17 cellular contexts compared by ENCODE assay signal in the genomic region with DNA sequence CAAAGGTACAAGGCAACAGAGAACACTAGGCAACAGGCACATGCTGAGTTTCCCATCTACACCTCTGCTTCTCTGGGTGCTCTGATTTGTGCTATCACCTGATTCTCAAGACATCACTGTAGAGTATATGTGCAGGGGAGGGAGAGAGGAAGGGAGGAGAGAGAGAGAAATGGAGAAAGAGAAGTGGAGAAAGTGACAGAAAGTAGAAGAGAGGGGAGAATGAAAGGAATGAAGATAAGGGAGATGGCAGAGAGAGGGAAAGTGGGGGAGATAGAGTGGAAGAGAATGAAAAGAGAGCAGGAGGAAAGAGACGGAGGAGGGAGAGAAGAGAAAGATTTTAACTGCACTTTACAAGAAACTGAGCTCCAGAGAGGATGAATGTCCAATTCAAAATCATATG.
DNase-seq lines count a peak whose midpoint lies in the region; ATAC-seq, FAIRE-seq and TF ChIP-seq lines count a peak whose summit lies in the region.
"Had no signal": no experiment of that assay in that cellular context is flagged by ENCODE, and none has a peak within 500 bp of the region (broad histone marks: within the 10 kb centered on the region; RNA-seq: fewer than 3 reads in every experiment).

No MANE protein-coding gene starts in this region.

- no peak for TF ChIP-seq CTCF in A673 (conservative IDR thresholded peaks at IDR 0.05; ENCODE audit: low read depth, low read length)
- TF ChIP-seq CTCF in IMR-90 (conservative IDR thresholded peaks at IDR 0.05; ENCODE audit: low read depth, low read length) = no peak
- TF ChIP-seq CTCF in K562 (IDR thresholded peaks at IDR 0.05 in 2 of 3, conservative IDR thresholded peaks at IDR 0.05 in 1 of 3; ENCODE audit: insufficient read depth in 2 of 3, low read depth in 1 of 3, low read length in 3 of 3) = no peak
- TF ChIP-seq CTCF in type B pancreatic cell (conservative IDR thresholded peaks at IDR 0.05) = no peak

- H3K79me1 ChIP-seq in IMR-90 (ENCODE audit: low read depth in 1 of 2, low read length in 2 of 2) = no peaks in the 10 kb centered on the region

- no peak overlapping the region for H3K4me3 ChIP-seq in A673 (ENCODE audit: low read depth, low read length, poor library complexity, severe bottlenecking)
- H3K4me3 ChIP-seq in IMR-90 (ENCODE audit: insufficient read depth, low read depth, low read length) = no peak overlapping the region
- no peak overlapping the region for H3K4me3 ChIP-seq in K562
- H3K4me3 ChIP-seq: A549, GM23248 had no signal

- H2AK9ac ChIP-seq in IMR-90 (replicated peaks; ENCODE audit: low read depth, low read length, poor library complexity) = no peak overlapping the region

- POLR2A ChIA-PET in A673 (lab: Charles Lee; ENCODE audit: low non-redundant PET) (no interaction called here), IMR-90 (lab: Charles Lee; ENCODE audit: unreplicated experiment) (no interaction called here), K562 (lab: Yijun Ruan, JAX) (no interaction called here)
- POLR2A ChIA-PET in activated CD4-positive, alpha-beta T cell treated with anti-CD3 and anti-CD28 coated beads for 36 hours (lab: Charles Lee) = no interaction called here

- H2AFZ ChIP-seq in IMR-90 (replicated peaks; ENCODE audit: low read length, poor library complexity) (no peak overlapping the region), K562 (ENCODE audit: low read depth, low read length) (no peak overlapping the region)
- H2AFZ ChIP-seq: GM23248 had no signal

- H2AK5ac ChIP-seq in IMR-90 (ENCODE audit: low read depth, low read length) = peak overlapping the region; percentile 11; the same call in 1 of the 2 replicates

- H3K27me3 ChIP-seq in A673 (replicated peaks; ENCODE audit: insufficient read depth, low read depth, low read length, poor library complexity) = no peaks in the 10 kb centered on the region
- H3K27me3 ChIP-seq in IMR-90 (ENCODE audit: control insufficient read depth, insufficient read depth, low read length) = no peaks in the 10 kb centered on the region
- no peaks in the 10 kb centered on the region for H3K27me3 ChIP-seq in K562 (ENCODE audit: control insufficient read depth in 2 of 2, insufficient read depth in 2 of 2, low read length in 2 of 2)

- no peak overlapping the region for H3K9ac ChIP-seq in IMR-90 (ENCODE audit: low read depth, low read length)
- no peak overlapping the region for H3K9ac ChIP-seq in K562 (ENCODE audit: insufficient read depth in 1 of 2, low read depth in 2 of 2, low read length in 2 of 2)
- H3K9ac ChIP-seq: GM23248 had no signal

- no peak overlapping the region for H2BK120ac ChIP-seq in IMR-90 (ENCODE audit: low read depth, low read length)

- CTCF ChIA-PET in A673 (lab: Charles Lee) = no interaction called here
- CTCF ChIA-PET in IMR-90 (lab: Yijun Ruan, JAX) = no interaction called here
- CTCF ChIA-PET in K562 (lab: Yijun Ruan, JAX; ENCODE audit: low intra/inter-chr PET ratio) = no interaction called here
- CTCF ChIA-PET in activated CD4-positive, alpha-beta T cell treated with anti-CD3 and anti-CD28 coated beads for 36 hours (lab: Charles Lee) = no interaction called here

- H4K5ac ChIP-seq in IMR-90 (ENCODE audit: low read depth, low read length) = no peak overlapping the region

- H3K14ac ChIP-seq in IMR-90 (replicated peaks; ENCODE audit: low read depth, low read length) = no peak overlapping the region

- in situ Hi-C loops in IMR-90 (cut with MboI; ENCODE audit: low sequenced_read_pairs) = no loop called here
- in situ Hi-C loops in K562 (cut with MboI) = no loop called here

- WGBS in IMR-90 (ENCODE audit: extremely low coverage in 2 of 2, insufficient read length in 1 of 2), 2 experiments = no CpG with 5 or more reads among the region's 1 CpG
- WGBS in K562 (ENCODE audit: insufficient coverage, low coverage, missing lambda C conversion rate) = 0% methylated on average over 1 of the region's 1 CpG

- H3K4me2 ChIP-seq in IMR-90 (ENCODE audit: low read depth, low read length) (no peak overlapping the region), K562 (ENCODE audit: insufficient read depth, low read length) (no peak overlapping the region)
- H3K4me2 ChIP-seq: A549 had no signal

- no peak overlapping the region for H3K18ac ChIP-seq in IMR-90 (ENCODE audit: low read depth, low read length)

- intact Hi-C loops in A673 (cut with micrococcal nuclease; ENCODE audit: unreplicated experiment) (loop anchor here (10.0 kb wide), 1 partner anchor 481 kb away; no protein-coding TSS in a partner anchor), IMR-90 (cut with micrococcal nuclease) (loop anchor here (5.0 kb wide), 2 partner anchors 127 to 653 kb away; no protein-coding TSS in a partner anchor), K562 (cut with micrococcal nuclease) (no loop called here)
- intact Hi-C loops in activated CD4-positive, alpha-beta T cell treated with anti-CD3 and anti-CD28 coated beads for 36 hours (cut with DNase I, micrococcal nuclease) = no loop called here

- dilution Hi-C loops in IMR-90 (cut with HindIII; ENCODE audit: low sequenced_read_pairs, unreplicated experiment) = no loop called here

- no peak overlapping the region for H4K8ac ChIP-seq in IMR-90 (ENCODE audit: low read depth in 2 of 2, low read length in 2 of 2)

- H3K4ac ChIP-seq in IMR-90 (ENCODE audit: low read depth, low read length) = no peak overlapping the region

- H3K9me1 ChIP-seq in IMR-90 (ENCODE audit: insufficient read depth, low read length) (peaks cover 18% of the 10 kb centered on the region), K562 (ENCODE audit: control insufficient read depth, insufficient read depth, low read length) (no peaks in the 10 kb centered on the region)

- H3K56ac ChIP-seq in IMR-90 (ENCODE audit: extremely low read depth, insufficient read depth, low read length) = no peak overlapping the region

- H3K4me1 ChIP-seq in A673 (ENCODE audit: insufficient read depth, low read length, poor library complexity, severe bottlenecking) (no peaks in the 10 kb centered on the region), IMR-90 (ENCODE audit: control insufficient read depth, insufficient read depth, low read length) (peaks cover 9% of the 10 kb centered on the region; the same call in 1 of the 2 replicates), K562 (replicated peaks in 1 of 2; ENCODE audit: control insufficient read depth in 2 of 2, insufficient read depth in 2 of 2, low read length in 2 of 2) (no peaks in the 10 kb centered on the region)
- H3K4me1 ChIP-seq: A549 had no signal

- H3K4me3 Mint-ChIP-seq in type B pancreatic cell = no peak overlapping the region
- no peak overlapping the region for H3K4me3 Mint-ChIP-seq in stimulated activated effector memory CD8-positive, alpha-beta T cell treated with anti-CD3 and anti-CD28 coated beads, Interleukin-12 subunit alpha, Interleukin-12 subunit beta, amount 100 ng/mL, for 72 hours
- no peak overlapping the region for H3K4me3 Mint-ChIP-seq in activated CD4-positive, alpha-beta T cell treated with anti-CD3 and anti-CD28 coated beads for 36 hours
- H3K4me3 Mint-ChIP-seq: CD4-positive, alpha-beta memory T cell had no signal

- no peak overlapping the region; the same call in 1 of the 2 replicates for H4K91ac ChIP-seq in IMR-90 (ENCODE audit: insufficient read depth, low read depth, low read length)

- TF ChIP-seq EP300 in K562 (IDR thresholded peaks at IDR 0.05; ENCODE audit: low read length) = no peak

- no peaks in the 10 kb centered on the region for H3K36me3 ChIP-seq in A673 (ENCODE audit: insufficient read depth, low read length, poor library complexity, severe bottlenecking)
- no peaks in the 10 kb centered on the region for H3K36me3 ChIP-seq in IMR-90 (ENCODE audit: control insufficient read depth, insufficient read depth, low read length)
- no peaks in the 10 kb centered on the region for H3K36me3 ChIP-seq in K562 (ENCODE audit: control insufficient read depth, insufficient read depth, low read length)

- H3K9me3 ChIP-seq in A673 (ENCODE audit: low read depth, low read length, poor library complexity, severe bottlenecking) (peaks cover 7% of the 10 kb centered on the region), IMR-90 (ENCODE audit: control insufficient read depth, insufficient read depth, low read length) (peaks cover 4% of the 10 kb centered on the region; the same call in 1 of the 2 replicates), K562 (replicated peaks; ENCODE audit: control insufficient read depth, insufficient read depth, low read depth, low read length) (no peaks in the 10 kb centered on the region)
- H3K9me3 ChIP-seq: A549 had no signal

- peaks cover 20% of the 10 kb centered on the region for H3K27me3 Mint-ChIP-seq in type B pancreatic cell
- H3K27me3 Mint-ChIP-seq in activated CD4-positive, alpha-beta T cell treated with anti-CD3 and anti-CD28 coated beads for 36 hours = peaks cover 4% of the 10 kb centered on the region
- H3K27me3 Mint-ChIP-seq: CD4-positive, alpha-beta memory T cell had no signal

- FAIRE-seq in K562 (lab: Jason Lieb, UNC) = no peak
- FAIRE-seq: A549, GM12892, H1 had no signal

- no peaks in the 10 kb centered on the region for H3K79me2 ChIP-seq in K562 (ENCODE audit: control insufficient read depth, insufficient read depth, low read length)

- H3K4me1 Mint-ChIP-seq in type B pancreatic cell (ENCODE audit: unreplicated experiment) = peaks cover 11% of the 10 kb centered on the region
- H3K4me1 Mint-ChIP-seq in stimulated activated effector memory CD8-positive, alpha-beta T cell treated with anti-CD3 and anti-CD28 coated beads, Interleukin-12 subunit alpha, Interleukin-12 subunit beta, amount 100 ng/mL, for 72 hours = no peaks in the 10 kb centered on the region
- H3K4me1 Mint-ChIP-seq in activated CD4-positive, alpha-beta T cell treated with anti-CD3 and anti-CD28 coated beads for 36 hours = no peaks in the 10 kb centered on the region
- H3K4me1 Mint-ChIP-seq: CD4-positive, alpha-beta memory T cell had no signal

- TF ChIP-seq POLR2A in IMR-90 (IDR thresholded peaks at IDR 0.05; ENCODE audit: low read depth, low read length) = no peak
- TF ChIP-seq POLR2A in K562 (conservative IDR thresholded peaks at IDR 0.05) = no peak

- H3K23ac ChIP-seq in IMR-90 (ENCODE audit: low read depth, low read length) = no peak overlapping the region

- TF ChIP-seq RAD21 in IMR-90 (IDR thresholded peaks at IDR 0.05; ENCODE audit: low read length) (no peak), K562 (CRISPR knock-in tag; conservative IDR thresholded peaks at IDR 0.05 in 1 of 2, IDR thresholded peaks at IDR 0.05 in 1 of 2) (no peak)

- H2BK20ac ChIP-seq in IMR-90 (ENCODE audit: low read depth, low read length) = no peak overlapping the region

- ATAC-seq in IMR-90 (ENCODE audit: low read depth) (no peak), K562 (no peak)
- no peak for ATAC-seq in stimulated activated effector memory CD8-positive, alpha-beta T cell treated with anti-CD3 and anti-CD28 coated beads, Interleukin-12 subunit alpha, Interleukin-12 subunit beta, amount 100 ng/mL, for 72 hours
- ATAC-seq in activated CD4-positive, alpha-beta T cell treated with anti-CD3 and anti-CD28 coated beads for 36 hours = no peak

- DNase-seq in A673 (ENCODE audit: low spot score) = peak; percentile 17
- no peak for DNase-seq in IMR-90
- no peak for DNase-seq in K562 (ENCODE audit: extremely low read depth in 1 of 4, low spot score in 3 of 4)
- DNase-seq in type B pancreatic cell (ENCODE audit: extremely low spot score, unreplicated experiment) = no peak
- no peak for DNase-seq in NCI-H1105 treated with DMSO at 0.1 percent for 48 hours (lab: John Stamatoyannopoulos, UW)
- no peak for DNase-seq in stimulated activated effector memory CD8-positive, alpha-beta T cell treated with anti-CD3 and anti-CD28 coated beads, Interleukin-12 subunit alpha, Interleukin-12 subunit beta, amount 100 ng/mL, for 72 hours (ENCODE audit: low spot score in 2 of 2)
- DNase-seq in activated CD4-positive, alpha-beta T cell treated with anti-CD3 and anti-CD28 coated beads for 36 hours = no peak
- DNase-seq: 8988T; C1 segment of cervical spinal cord; CD4-positive, alpha-beta memory T cell; DMS79 treated with DMSO at 0.1 percent for 48 hours; GF-D8; HCEC 1CT had no signal

- peak overlapping the region; percentile 1 for H3K27ac Mint-ChIP-seq in type B pancreatic cell
- no peak overlapping the region for H3K27ac Mint-ChIP-seq in stimulated activated effector memory CD8-positive, alpha-beta T cell treated with anti-CD3 and anti-CD28 coated beads, Interleukin-12 subunit alpha, Interleukin-12 subunit beta, amount 100 ng/mL, for 72 hours
- H3K27ac Mint-ChIP-seq in activated CD4-positive, alpha-beta T cell treated with anti-CD3 and anti-CD28 coated beads for 36 hours = no peak overlapping the region

- H2BK5ac ChIP-seq in IMR-90 (ENCODE audit: low read depth, low read length, poor library complexity, severe bottlenecking) = no peak overlapping the region

- H4K20me1 ChIP-seq in IMR-90 (ENCODE audit: insufficient read depth, low read length) = peaks cover 5% of the 10 kb centered on the region; the same call in 1 of the 2 replicates
- no peaks in the 10 kb centered on the region for H4K20me1 ChIP-seq in K562 (replicated peaks; ENCODE audit: control insufficient read depth, insufficient read depth, low read length)

- BruUV-seq in A673 (replicated peaks; lab: Mats Ljungman, UMichigan) (no TSS peak), IMR-90 (replicated peaks; lab: Mats Ljungman, UMichigan) (no TSS peak), K562 (replicated peaks; lab: Mats Ljungman, UMichigan) (no TSS peak)

- H3K9me3 Mint-ChIP-seq in type B pancreatic cell = peaks cover 17% of the 10 kb centered on the region
- peaks cover 8% of the 10 kb centered on the region for H3K9me3 Mint-ChIP-seq in stimulated activated effector memory CD8-positive, alpha-beta T cell treated with anti-CD3 and anti-CD28 coated beads, Interleukin-12 subunit alpha, Interleukin-12 subunit beta, amount 100 ng/mL, for 72 hours
- peaks cover 10% of the 10 kb centered on the region for H3K9me3 Mint-ChIP-seq in activated CD4-positive, alpha-beta T cell treated with anti-CD3 and anti-CD28 coated beads for 36 hours (ENCODE audit: low read depth)

- no peak overlapping the region for H3K27ac ChIP-seq in A673 (ENCODE audit: low read depth, low read length, poor library complexity, severe bottlenecking)
- no peak overlapping the region for H3K27ac ChIP-seq in IMR-90 (ENCODE audit: insufficient read depth, low read length)
- no peak overlapping the region for H3K27ac ChIP-seq in K562 (ENCODE audit: extremely low read depth, low read depth, low read length)
- H3K27ac ChIP-seq: A549, GM23248 had no signal

- no peaks in the 10 kb centered on the region for H3K36me3 Mint-ChIP-seq in type B pancreatic cell
- H3K36me3 Mint-ChIP-seq in stimulated activated effector memory CD8-positive, alpha-beta T cell treated with anti-CD3 and anti-CD28 coated beads, Interleukin-12 subunit alpha, Interleukin-12 subunit beta, amount 100 ng/mL, for 72 hours = no peaks in the 10 kb centered on the region
- H3K36me3 Mint-ChIP-seq in activated CD4-positive, alpha-beta T cell treated with anti-CD3 and anti-CD28 coated beads for 36 hours (ENCODE audit: low read depth) = no peaks in the 10 kb centered on the region
- H3K36me3 Mint-ChIP-seq: CD4-positive, alpha-beta memory T cell had no signal

- H2BK15ac ChIP-seq in IMR-90 (ENCODE audit: low read depth, low read length) = no peak overlapping the region

Comparison
In these comparisons a context has a peak if more than half of its experiments do, and no peak if none do; other contexts are left out.
1. intact Hi-C loops: an anchor here in A673 (10.0 kb wide) and IMR-90 (5.0 kb wide); none called in K562 and activated CD4-positive, alpha-beta T cell treated with anti-CD3 and anti-CD28 coated beads for 36 hours.